ENCODE assay signal across 14 cellular contexts in the genomic region with DNA sequence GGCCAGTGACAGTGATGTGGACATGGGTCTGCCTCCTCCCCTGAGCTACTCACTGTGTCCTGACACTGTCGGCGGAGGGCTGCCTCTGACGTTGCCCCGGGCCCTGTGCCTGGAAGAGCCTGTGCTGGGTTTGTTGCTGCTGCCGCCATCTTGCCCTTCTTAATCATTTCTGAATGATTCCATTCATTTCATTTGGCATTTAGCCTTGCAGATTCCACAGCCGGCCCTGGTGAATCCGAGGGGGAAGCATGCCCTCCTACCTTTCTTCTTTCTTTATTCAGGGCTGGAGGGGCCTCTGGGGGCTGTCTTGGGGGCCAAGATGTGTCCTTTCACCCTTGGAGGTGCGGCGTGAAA.
"Had no signal": no experiment of that assay in that cellular context is flagged by ENCODE, and none has a peak within 500 bp of the region (broad histone marks: within the 10 kb centered on the region; RNA-seq: fewer than 3 reads in every experiment).

No MANE protein-coding gene starts in this region.

- H3K4me3 ChIP-seq: heart left ventricle, lung, sigmoid colon, tibial artery had no signal

- DNase-seq: activated CD4-positive, alpha-beta T cell treated with anti-CD3 and anti-CD28 coated beads, Interleukin-2, amount 50 U/mL, for 4 hours; activated T-cell treated with anti-CD3 and anti-CD28 coated beads for 4 hours; cortex of kidney; effector CD4-positive, alpha-beta T cell; left colon; nephron progenitor cell; sigmoid colon; stimulated activated naive CD4-positive, alpha-beta T cell; tibial artery had no signal

- H3K36me3 Mint-ChIP-seq: activated naive CD8-positive, alpha-beta T cell had no signal

- H3K4me3 Mint-ChIP-seq: activated naive CD8-positive, alpha-beta T cell; brain; central memory CD8-positive, alpha-beta T cell; nephron progenitor cell had no signal

- H3K27ac Mint-ChIP-seq: activated naive CD8-positive, alpha-beta T cell had no signal

- ATAC-seq: heart left ventricle, left colon had no signal

- H3K27me3 Mint-ChIP-seq: activated naive CD8-positive, alpha-beta T cell; brain; central memory CD8-positive, alpha-beta T cell had no signal

- H3K27me3 ChIP-seq: heart left ventricle, sigmoid colon, tibial artery had no signal

- H3K4me1 ChIP-seq: heart left ventricle, sigmoid colon had no signal

- H3K27ac ChIP-seq: heart left ventricle, sigmoid colon, tibial artery had no signal

- H3K4me1 Mint-ChIP-seq: central memory CD8-positive, alpha-beta T cell had no signal

- H3K36me3 ChIP-seq: heart left ventricle, sigmoid colon, tibial artery had no signal
